ENCODE assay signal across 9 cellular contexts in genomic region chr1:205229916-205230700, GRCh38. TPM values are rescaled to one million over a fixed set of nuclear protein-coding genes. Genes with fewer than 3 reads are reported as not detected.
DNase-seq lines count a peak whose midpoint lies in the region; ATAC-seq, FAIRE-seq and TF ChIP-seq lines count a peak whose summit lies in the region.
"Had no signal": no experiment of that assay in that cellular context is flagged by ENCODE, and none has a peak within 500 bp of the region (broad histone marks: within the 10 kb centered on the region; RNA-seq: fewer than 3 reads in every experiment).

No MANE protein-coding gene starts in this region.

- FAIRE-seq in RCC 7860 (lab: Jason Lieb, UNC), result no peak
- FAIRE-seq: TTC549 had no signal

- peaks cover 20% of the 10 kb centered on the region for H3K4me1 Mint-ChIP-seq in MCF 10A (ENCODE audit: insufficient read depth, unreplicated experiment)
- H3K4me1 Mint-ChIP-seq in activated B cell treated with CpG ODN at 0.5 μM for 24 hours, result peaks cover 35% of the 10 kb centered on the region
- peaks cover 30% of the 10 kb centered on the region for H3K4me1 Mint-ChIP-seq in type B pancreatic cell (ENCODE audit: unreplicated experiment)

- no peaks in the 10 kb centered on the region for H3K36me3 Mint-ChIP-seq in MCF 10A (ENCODE audit: insufficient read depth, unreplicated experiment)
- H3K36me3 Mint-ChIP-seq in activated B cell treated with CpG ODN at 0.5 μM for 24 hours (ENCODE audit: low read depth), result no peaks in the 10 kb centered on the region
- H3K36me3 Mint-ChIP-seq in type B pancreatic cell, result no peaks in the 10 kb centered on the region

- BruUV-seq in MCF 10A (replicated peaks; lab: Mats Ljungman, UMichigan), result no TSS peak

- no peak for TF ChIP-seq POLR2A in breast epithelium (IDR thresholded peaks at IDR 0.05)

- H3K27ac Mint-ChIP-seq in MCF 10A (ENCODE audit: low read depth, unreplicated experiment) (no peak overlapping the region), activated B cell treated with CpG ODN at 0.5 μM for 24 hours (no peak overlapping the region), type B pancreatic cell (peak overlapping the region; percentile 29)

- intact Hi-C loops in breast epithelium (cut with DNase I; ENCODE audit: low total_unique reads) (no loop called here), MCF 10A (cut with micrococcal nuclease) (loop anchor here (1.0 to 5.0 kb wide), 5 partner anchors 19 to 108 kb away; no protein-coding TSS in a partner anchor), activated B cell treated with CpG ODN at 0.5 μM for 24 hours (cut with micrococcal nuclease) (loop anchor here (1.0 to 5.0 kb wide), 3 partner anchors 26 to 108 kb away; partner anchors contain the start of genes NUAK2 and RBBP5), lower lobe of right lung (cut with DNase I) (no loop called here)

- POLR2A ChIA-PET in MCF 10A (lab: Yijun Ruan, JAX) (interaction anchor here (1.0 to 8.7 kb wide), 12 partner anchors 13 to 241 kb away, joined by 4 to 121 read pairs (median 8); partner anchors contain the start of genes DSTYK and RBBP5), activated B cell treated with CpG ODN at 0.5 μM for 24 hours (lab: Charles Lee) (interaction anchor here (0.9 to 3.1 kb wide), 4 partner anchors 19 to 279 kb away, joined by 3 to 29 read pairs (median 12); partner anchors contain the start of gene DSTYK)

- ATAC-seq in activated B cell treated with CpG ODN at 0.5 μM for 24 hours (ENCODE audit: low read depth) (no peak), lower lobe of right lung (no peak), HG03521 (IDR thresholded peaks at IDR 0.05; ENCODE audit: unreplicated experiment) (no peak)

- H3K4me3 Mint-ChIP-seq in MCF 10A (ENCODE audit: unreplicated experiment) (no peak overlapping the region), activated B cell treated with CpG ODN at 0.5 μM for 24 hours (peak overlapping the region; percentile 84), type B pancreatic cell (peak overlapping the region; percentile 87)

- TF ChIP-seq CTCF in breast epithelium (IDR thresholded peaks at IDR 0.05) (no peak), MCF 10A (IDR thresholded peaks at IDR 0.05; ENCODE audit: unreplicated experiment) (no peak), activated B cell treated with CpG ODN at 0.5 μM for 24 hours (IDR thresholded peaks at IDR 0.05) (no peak), lower lobe of right lung (IDR thresholded peaks at IDR 0.05) (no peak), type B pancreatic cell (conservative IDR thresholded peaks at IDR 0.05) (no peak)

- H3K9me3 ChIP-seq in breast epithelium (no peaks in the 10 kb centered on the region), lower lobe of right lung (no peaks in the 10 kb centered on the region)

- DNase-seq in breast epithelium (ENCODE audit: low spot score in 2 of 2), result no peak
- DNase-seq in MCF 10A (ENCODE audit: unreplicated experiment), result no peak
- no peak for DNase-seq in activated B cell treated with CpG ODN at 0.5 μM for 24 hours
- no peak for DNase-seq in lower lobe of right lung
- no peak for DNase-seq in type B pancreatic cell (ENCODE audit: extremely low spot score, unreplicated experiment)
- no peak for DNase-seq in RCC 7860 (ENCODE audit: low spot score)
- no peak for DNase-seq in NCI-H524 treated with DMSO at 0.1 percent for 48 hours (lab: John Stamatoyannopoulos, UW)

- CTCF ChIA-PET in MCF 10A (lab: Yijun Ruan, JAX) (interaction anchor here (0.6 to 12.2 kb wide), 43 partner anchors 11 to 893 kb away, joined by 3 to 487 read pairs (median 4); partner anchors contain the start of gene RBBP5), activated B cell treated with CpG ODN at 0.5 μM for 24 hours (lab: Charles Lee) (interaction anchor here (0.7 to 3.6 kb wide), 8 partner anchors 8 to 255 kb away, joined by 3 to 66 read pairs (median 4); no protein-coding TSS in a partner anchor)

- H3K4me1 ChIP-seq in breast epithelium (peaks cover 0 to 6% of the 10 kb centered on the region in 2 donors), lower lobe of right lung (peaks cover 27% of the 10 kb centered on the region)

- H3K4me3 ChIP-seq in breast epithelium (peak overlapping the region in 2 of 3 donors; percentile 70 to 80), lower lobe of right lung (peak overlapping the region; percentile 67)

- no peaks in the 10 kb centered on the region for H3K36me3 ChIP-seq in breast epithelium
- H3K36me3 ChIP-seq in lower lobe of right lung, result no peaks in the 10 kb centered on the region

- peak overlapping the region; percentile 25 to 40 for H3K27ac ChIP-seq in breast epithelium
- no peak overlapping the region for H3K27ac ChIP-seq in lower lobe of right lung

- H3K27me3 Mint-ChIP-seq in MCF 10A (ENCODE audit: insufficient read depth, unreplicated experiment), result no peaks in the 10 kb centered on the region
- peaks cover 5% of the 10 kb centered on the region for H3K27me3 Mint-ChIP-seq in activated B cell treated with CpG ODN at 0.5 μM for 24 hours
- H3K27me3 Mint-ChIP-seq in type B pancreatic cell, result peaks cover 27% of the 10 kb centered on the region

- no peaks in the 10 kb centered on the region for H3K27me3 ChIP-seq in breast epithelium
- H3K27me3 ChIP-seq in lower lobe of right lung (ENCODE audit: low read depth), result no peaks in the 10 kb centered on the region

- H3K9me3 Mint-ChIP-seq in MCF 10A (ENCODE audit: unreplicated experiment) (no peaks in the 10 kb centered on the region), activated B cell treated with CpG ODN at 0.5 μM for 24 hours (no peaks in the 10 kb centered on the region), type B pancreatic cell (no peaks in the 10 kb centered on the region)

RNA-seq across cellular contexts. Expression of gene TMCC2, which starts 2.4 kb away (rescaled TPM):
- total RNA-seq in breast epithelium, result 1 to 10 TPM; 1.1 to 2.2 (median 2.0) TPM
- total RNA-seq in MCF 10A (2022), result 0.54 and 0.79 TPM in 2 replicates
- 1.2 and 1.4 TPM in 2 replicates for total RNA-seq in activated B cell treated with CpG ODN at 0.5 μM for 24 hours
- total RNA-seq in lower lobe of right lung, result 3.0 TPM
- total RNA-seq in type B pancreatic cell (ENCODE audit: low replicate concordance), result 3.0 and 6.2 TPM in 2 replicates

RNA-seq across cellular contexts. Expression of gene DSTYK, which starts 18.6 kb away (rescaled TPM):
- total RNA-seq in breast epithelium, result 10 to 100 TPM; 10.2 to 19.3 (median 12.5) TPM
- total RNA-seq in MCF 10A (2022), result 18.4 and 21.5 TPM in 2 replicates
- 7.3 and 9.6 TPM in 2 replicates for total RNA-seq in activated B cell treated with CpG ODN at 0.5 μM for 24 hours
- total RNA-seq in lower lobe of right lung, result 10.7 TPM
- total RNA-seq in type B pancreatic cell (ENCODE audit: low replicate concordance), result 11.2 and 11.7 TPM in 2 replicates

Comparison
In these comparisons a context has a peak if more than half of its experiments do, and no peak if none do; other contexts are left out.
1. intact Hi-C loops: an anchor here in MCF 10A (1.0 to 5.0 kb wide) and activated B cell treated with CpG ODN at 0.5 μM for 24 hours (1.0 to 5.0 kb wide); none called in breast epithelium and lower lobe of right lung.